25 cellular contexts compared by ENCODE assay signal in genomic region chr1:172006660-172007059, GRCh38.
"Had no signal": no experiment of that assay in that cellular context is flagged by ENCODE, and none has a peak within 500 bp of the region (broad histone marks: within the 10 kb centered on the region; RNA-seq: fewer than 3 reads in every experiment).

No MANE protein-coding gene starts in this region.

- H3K27ac ChIP-seq: brain microvascular endothelial cell, cardiac muscle cell, SK-N-MC had no signal

- DNase-seq: activated CD4-positive, alpha-beta memory T cell treated with anti-CD3 and anti-CD28 coated beads for 36 hours; activated CD4-positive, alpha-beta T cell treated with anti-CD3 and anti-CD28 coated beads, Interleukin-2, amount 10 ng/mL, durations not matched to agents 7 days and 5 days; activated CD4-positive, CD25-positive, alpha-beta regulatory T cell; activated CD8-positive, alpha-beta memory T cell treated with anti-CD3 and anti-CD28 coated beads for 24 hours; activated effector memory CD4-positive, alpha-beta T cell treated with anti-CD3 and anti-CD28 coated beads, Interleukin-2, amount 50 U/mL, for 16 hours; activated naive CD4-positive, alpha-beta T cell treated with Interleukin-2 at 50 U/mL for 16 hours; activated naive CD8-positive, alpha-beta T cell treated with anti-CD3 and anti-CD28 coated beads, Interleukin-2, amount 50 U/mL, for 24 hours; activated T-cell treated with anti-CD3 and anti-CD28 coated beads, Interleukin-2, amount 50 U/mL, for 4 hours; amygdala; brain microvascular endothelial cell; Kasumi-1; KBM-7; NCI-H1105 treated with DMSO at 0.1 percent for 48 hours; NCI-H1436 treated with DMSO at 0.1 percent for 48 hours; NCI-H187; NCI-H2081; NCI-H510A treated with DMSO at 0.1 percent for 48 hours; NCI-H69; PC-3; SHP77 treated with DMSO at 0.1 percent for 48 hours; T-helper 2 cell; T1000 had no signal

- H3K27me3 ChIP-seq: brain microvascular endothelial cell, cardiac muscle cell had no signal

- H3K36me3 ChIP-seq: brain microvascular endothelial cell, cardiac muscle cell had no signal

- H3K4me3 ChIP-seq: cardiac muscle cell, SK-N-MC had no signal

- ATAC-seq: activated naive CD4-positive, alpha-beta T cell treated with anti-CD3 and anti-CD28 coated beads, Interleukin-2, amount 50 U/mL, for 72 hours; activated naive CD8-positive, alpha-beta T cell treated with anti-CD3 and anti-CD28 coated beads, Interleukin-2, amount 50 U/mL, for 24 hours; activated T-cell treated with anti-CD3 and anti-CD28 coated beads, Interleukin-2, amount 50 U/mL, for 4 hours had no signal
